Comparison of ENCODE assay signal across 1 cellular context in genomic region chr5:57494104-57495098, GRCh38.
TF ChIP-seq lines count a peak whose summit lies in the region.

No MANE protein-coding gene starts in this region.

TF ChIP-seq in K562, 482 proteins besides CTCF, POLR2A, EP300 and RAD21 (continued from another document and continues in another):
- TF ChIP-seq MAFG (tag; conservative IDR thresholded peaks at IDR 0.05) (0 out of 2 replicates have a peak, but pooled peaks have one; percentile 10), SIX5 (IDR thresholded peaks at IDR 0.05; ENCODE audit: borderline replicate concordance in 1 of 2, insufficient read depth in 1 of 2, low read depth in 1 of 2, low read length in 2 of 2) (no peak), E2F1 (CRISPR knock-in tag; IDR thresholded peaks at IDR 0.05) (no peak), ZFP91 (CRISPR knock-in tag; IDR thresholded peaks at IDR 0.05) (no peak), CHD4 (IDR thresholded peaks at IDR 0.05; ENCODE audit: insufficient read depth, insufficient replicate concordance, low read depth, low read length, poor library complexity, severe bottlenecking) (no peak), EHMT2 (IDR thresholded peaks at IDR 0.05) (0 out of 2 replicates have a peak, but pooled peaks have one; percentile 52), ESRRA (IDR thresholded peaks at IDR 0.05; ENCODE audit: borderline replicate concordance, low read depth) (no peak), ZNF589 (CRISPR knock-in tag; IDR thresholded peaks at IDR 0.05; ENCODE audit: low read depth) (no peak), ZNF212 (CRISPR knock-in tag; IDR thresholded peaks at IDR 0.05) (no peak), HES1 (IDR thresholded peaks at IDR 0.05; ENCODE audit: low read depth) (no peak), ELK1 (CRISPR knock-in tag; IDR thresholded peaks at IDR 0.05) (no peak), POLR2AphosphoS2 (IDR thresholded peaks at IDR 0.05; ENCODE audit: low read length) (no peak), ATF2 (CRISPR knock-in tag; IDR thresholded peaks at IDR 0.05) (no peak), ARID1B (IDR thresholded peaks at IDR 0.05) (peak; percentile 84), BCOR (IDR thresholded peaks at IDR 0.05) (no peak), SMARCA4 (IDR thresholded peaks at IDR 0.05) (peak; percentile 85), ARID3A (IDR thresholded peaks at IDR 0.05; ENCODE audit: borderline replicate concordance, low read depth, low read length) (no peak), SMAD3 (CRISPR knock-in tag; conservative IDR thresholded peaks at IDR 0.05) (no peak), DIDO1 (tag; IDR thresholded peaks at IDR 0.05; ENCODE audit: low read depth) (no peak), MTA2 (IDR thresholded peaks at IDR 0.05; ENCODE audit: low read depth) (no peak), SAP30 (IDR thresholded peaks at IDR 0.05; ENCODE audit: borderline replicate concordance, insufficient read depth, low read depth, low read length, poor library complexity, severe bottlenecking) (no peak), ARID4B (CRISPR knock-in tag; IDR thresholded peaks at IDR 0.05) (no peak), MITF (IDR thresholded peaks at IDR 0.05) (no peak), CTBP1 (IDR thresholded peaks at IDR 0.05; ENCODE audit: borderline replicate concordance) (0 out of 2 replicates have a peak, but pooled peaks have one; percentile 16), MYNN (IDR thresholded peaks at IDR 0.05) (no peak), MYNN (CRISPR knock-in tag; IDR thresholded peaks at IDR 0.05) (no peak), ZNF551 (CRISPR knock-in tag; IDR thresholded peaks at IDR 0.05) (no peak), DPF2 (IDR thresholded peaks at IDR 0.05) (peak; percentile 86), ZBTB5 (IDR thresholded peaks at IDR 0.05) (no peak), NCOR1 (IDR thresholded peaks at IDR 0.05) (peak; percentile 26; the same call in 1 of the 2 replicates), TCFL5 (CRISPR knock-in tag; conservative IDR thresholded peaks at IDR 0.05) (no peak), FOXK1 (CRISPR knock-in tag; IDR thresholded peaks at IDR 0.05; ENCODE audit: borderline replicate concordance) (no peak), GTF2F1 (IDR thresholded peaks at IDR 0.05; ENCODE audit: low read depth, low read length) (no peak), ZBTB7A (IDR thresholded peaks at IDR 0.05; ENCODE audit: borderline replicate concordance, control insufficient read depth, low read depth, low read length) (0 out of 2 replicates have a peak, but pooled peaks have one; percentile 27), GTF2B (IDR thresholded peaks at IDR 0.05; ENCODE audit: extremely low read depth, insufficient read length) (no peak), SAFB2 (IDR thresholded peaks at IDR 0.05; ENCODE audit: borderline replicate concordance, low read depth, low read length, severe bottlenecking) (no peak), TARDBP (IDR thresholded peaks at IDR 0.05) (no peak), HNRNPUL1 (IDR thresholded peaks at IDR 0.05; ENCODE audit: low read length) (no peak), ATF1 (CRISPR knock-in tag; IDR thresholded peaks at IDR 0.05) (no peak), ATF1 (tag; IDR thresholded peaks at IDR 0.05) (no peak), THAP7 (CRISPR knock-in tag; IDR thresholded peaks at IDR 0.05) (no peak), E2F6 (IDR thresholded peaks at IDR 0.05; ENCODE audit: borderline replicate concordance in 1 of 2, extremely low read depth in 1 of 2, insufficient read depth in 1 of 2, insufficient read length in 1 of 2, low read depth in 1 of 2, low read length in 1 of 2, poor library complexity in 1 of 2, severe bottlenecking in 1 of 2) (peak in 1 of 2 experiments; percentile 12), NCOA4 (IDR thresholded peaks at IDR 0.05; ENCODE audit: partially characterized antibody) (no peak), ADNP (tag; IDR thresholded peaks at IDR 0.05) (no peak), ZNF408 (CRISPR knock-in tag; IDR thresholded peaks at IDR 0.05; ENCODE audit: low read depth) (no peak), FOXK2 (conservative IDR thresholded peaks at IDR 0.05 in 1 of 2, IDR thresholded peaks at IDR 0.05 in 1 of 2; ENCODE audit: low read depth in 2 of 2) (no peak)
